In the genomic region with DNA sequence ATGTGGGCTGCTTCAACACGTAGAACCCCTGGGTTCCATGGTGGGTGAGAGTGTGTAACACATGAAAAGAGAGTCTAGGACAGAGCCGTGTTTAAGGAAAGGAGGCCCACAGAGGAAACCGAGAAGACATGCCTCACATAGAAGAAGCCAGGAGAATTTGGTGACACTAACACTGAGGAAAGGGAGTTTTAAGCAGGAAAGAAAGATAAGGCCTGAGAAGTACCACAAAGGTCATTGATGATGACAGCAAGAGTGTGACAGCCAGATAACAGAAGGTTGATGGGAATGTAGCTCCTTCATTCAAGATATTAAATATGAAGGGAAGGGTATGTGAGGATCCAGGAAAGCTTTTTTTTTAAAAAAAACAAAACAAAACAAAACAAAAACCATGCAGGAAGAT, we compare ENCODE assay signal across 1 cellular context.
TF ChIP-seq lines count a peak whose summit lies in the region.

No MANE protein-coding gene starts in this region.

TF ChIP-seq in H1, 55 proteins besides CTCF, POLR2A, EP300 and RAD21 (continued from another document):
- TF ChIP-seq CHD1 (IDR thresholded peaks at IDR 0.05; ENCODE audit: low read depth, low read length) (no peak), SUZ12 (IDR thresholded peaks at IDR 0.05; ENCODE audit: low read length) (no peak), MAFK (IDR thresholded peaks at IDR 0.05; ENCODE audit: low read depth, low read length) (no peak), SIRT6 (IDR thresholded peaks at IDR 0.05; ENCODE audit: low read length) (no peak)
